Comparison of ENCODE assay signal across 23 cellular contexts in genomic region chr11:134402910-134403309, GRCh38. TPM values are rescaled to one million over a fixed set of nuclear protein-coding genes. Genes with fewer than 3 reads are reported as not detected.
"Had no signal": no experiment of that assay in that cellular context is flagged by ENCODE, and none has a peak within 500 bp of the region (broad histone marks: within the 10 kb centered on the region; RNA-seq: fewer than 3 reads in every experiment).

No MANE protein-coding gene starts in this region.

- H3K27me3 ChIP-seq: SJSA1 had no signal

- DNase-seq: KBM-7, MV-4-11, NCI-H1048, NCI-H1105, NCI-H1417 treated with DMSO at 0.1 percent for 48 hours, NCI-H187, NCI-H2029, NCI-H2081 treated with DMSO at 0.1 percent for 48 hours, NCI-H2171, NCI-H226, NCI-H446, NCI-H510A, NCI-H524 treated with DMSO at 0.1 percent for 48 hours, NCI-H69, NCI-H774, Right ventricle myocardium superior, RPMI8226, SIG-M5 had no signal

- H3K4me1 ChIP-seq: SJSA1 had no signal

- FAIRE-seq: RCC 7860 had no signal

- H3K9me3 ChIP-seq: SJSA1 had no signal

- H3K4me3 ChIP-seq: SJSA1, SK-N-MC had no signal

- H3K36me3 ChIP-seq: SJSA1 had no signal

- H3K27ac ChIP-seq: SJSA1, SK-N-MC had no signal

RNA-seq across cellular contexts. Expression of gene B3GAT1, which starts 9.1 kb away (rescaled TPM):
- total RNA-seq: LHCN-M2, MCF 10A, SJSA1 had no signal
